ENCODE assay signal across 8 cellular contexts in genomic region chr6:131628726-131629125, GRCh38. TPM values are rescaled to one million over a fixed set of nuclear protein-coding genes. Genes with fewer than 3 reads are reported as not detected.
DNase-seq lines count a peak whose midpoint lies in the region; ATAC-seq, FAIRE-seq and TF ChIP-seq lines count a peak whose summit lies in the region.

No MANE protein-coding gene starts in this region.

- ATAC-seq in Panc1 (no peak), GM18505 (IDR thresholded peaks at IDR 0.05; ENCODE audit: unreplicated experiment) (no peak)

- H3K4me1 Mint-ChIP-seq in Calu3 (ENCODE audit: low read depth, unreplicated experiment): peaks cover 9% of the 10 kb centered on the region

- 0 out of 2 replicates have a peak, but pooled peaks cover 2% of the 10 kb centered on the region for H3K27me3 ChIP-seq in Panc1 (ENCODE audit: control insufficient read depth, insufficient read depth, low read length)
- H3K27me3 ChIP-seq in esophagus muscularis mucosa: no peaks in the 10 kb centered on the region

- H3K9me3 ChIP-seq in Panc1 (ENCODE audit: control insufficient read depth, insufficient read depth, low read depth, low read length) (no peaks in the 10 kb centered on the region), esophagus muscularis mucosa (no peaks in the 10 kb centered on the region)

- BruUV-seq in Calu3 (replicated peaks; lab: Mats Ljungman, UMichigan) (no TSS peak), Panc1 (replicated peaks; lab: Mats Ljungman, UMichigan) (no TSS peak)

- peaks cover 26% of the 10 kb centered on the region for H3K36me3 Mint-ChIP-seq in Calu3 (ENCODE audit: insufficient read depth, unreplicated experiment)

- peaks cover 7% of the 10 kb centered on the region; the same call in 1 of the 2 replicates for H3K4me1 ChIP-seq in Panc1 (ENCODE audit: control insufficient read depth, insufficient read depth, low read length)
- H3K4me1 ChIP-seq in esophagus muscularis mucosa: peaks cover 14 to 32% (median 28%) of the 10 kb centered on the region in 4 donors

- TF ChIP-seq EP300 in esophagus muscularis mucosa (IDR thresholded peaks at IDR 0.05): no peak

- intact Hi-C loops in Calu3 (cut with micrococcal nuclease; ENCODE audit: unreplicated experiment): no loop called here
- intact Hi-C loops in Panc1 (cut with micrococcal nuclease; ENCODE audit: unreplicated experiment): loop anchor here (10.0 kb wide), 1 partner anchor 754 kb away; no protein-coding TSS in a partner anchor
- intact Hi-C loops in esophagus muscularis mucosa (cut with DNase I): no loop called here

- H3K9me3 Mint-ChIP-seq in Calu3 (ENCODE audit: low read depth, unreplicated experiment): no peaks in the 10 kb centered on the region

- no peak for TF ChIP-seq CTCF in Calu3 (IDR thresholded peaks at IDR 0.05; ENCODE audit: unreplicated experiment)
- no peak for TF ChIP-seq CTCF in Panc1 (IDR thresholded peaks at IDR 0.05)
- TF ChIP-seq CTCF in esophagus muscularis mucosa (IDR thresholded peaks at IDR 0.05): no peak

- H3K4me3 ChIP-seq in Panc1 (ENCODE audit: low read depth in 2 of 2, low read length in 2 of 2) (peak overlapping the region; percentile 50 to 71), esophagus muscularis mucosa (peak overlapping the region; percentile 64 to 92 (median 82))

- in situ Hi-C loops in Panc1 (cut with HindIII; ENCODE audit: low pct_unique_long_range_greater_than_20kb, low sequenced_read_pairs): no loop called here

- WGBS in esophagus muscularis mucosa: 17% methylated on average over 1 of the region's 1 CpG

- CTCF ChIA-PET in Calu3 (lab: Charles Lee): interaction anchor here (0.5 to 1.5 kb wide), 10 partner anchors 8 to 429 kb away, joined by 3 to 7 read pairs (median 4); partner anchors contain the start of gene ENPP3
- CTCF ChIA-PET in Panc1 (lab: Charles Lee): interaction anchor here (1.2 to 1.6 kb wide), 2 partner anchors 13 to 19 kb away, joined by 3 to 4 read pairs; no protein-coding TSS in a partner anchor

- H3K27me3 Mint-ChIP-seq in Calu3 (ENCODE audit: unreplicated experiment): peaks cover 14% of the 10 kb centered on the region

- no peak for DNase-seq in Calu3
- no peak for DNase-seq in Panc1 (ENCODE audit: low read depth, low spot score)
- no peak for DNase-seq in esophagus muscularis mucosa (ENCODE audit: extremely low spot score)
- DNase-seq in renal cortical epithelial cell (ENCODE audit: low read depth): peak; percentile 25
- no peak for DNase-seq in NCI-H524 treated with DMSO at 0.1 percent for 48 hours (lab: John Stamatoyannopoulos, UW)
- DNase-seq in urothelium cell line (ENCODE audit: low spot score): no peak
- no peak for DNase-seq in stimulated activated CD4-positive, alpha-beta T cell treated with anti-CD3 and anti-CD28 coated beads, Interleukin-15, amount 100 ng/mL, for 24 hours

- no peak for FAIRE-seq in urothelium cell line (lab: Jason Lieb, UNC)

- H3K27ac ChIP-seq in Panc1 (ENCODE audit: low read length) (peak overlapping the region; percentile 59), esophagus muscularis mucosa (replicated peaks in 1 of 4) (peak overlapping the region in 3 of 4 donors; percentile 74 to 80 (median 78))

- TF ChIP-seq POLR2A in esophagus muscularis mucosa (IDR thresholded peaks at IDR 0.05; ENCODE audit: low read depth): no peak
- TF ChIP-seq POLR2A in GM18505 (IDR thresholded peaks at IDR 0.05; ENCODE audit: borderline replicate concordance, extremely low read depth, insufficient read depth, insufficient read length): no peak

- POLR2A ChIA-PET in Panc1 (lab: Charles Lee): interaction anchor here (0.5 kb wide), 1 partner anchor 28 kb away, joined by 9 read pairs; no protein-coding TSS in a partner anchor

- H3K36me3 ChIP-seq in Panc1 (ENCODE audit: control insufficient read depth, insufficient read depth, low read length): peaks cover 12% of the 10 kb centered on the region
- peaks cover 14 to 22% (median 17%) of the 10 kb centered on the region in 4 donors for H3K36me3 ChIP-seq in esophagus muscularis mucosa

- peak overlapping the region; percentile 93 for H3K4me3 Mint-ChIP-seq in Calu3 (ENCODE audit: low read depth, unreplicated experiment)

- H3K27ac Mint-ChIP-seq in Calu3 (ENCODE audit: unreplicated experiment): no peak overlapping the region

RNA-seq across cellular contexts. Expression of gene MED23, which starts 0.7 kb away (rescaled TPM):
- 31.0 and 31.9 TPM in 2 replicates for total RNA-seq in Calu3 (2022)
- 18.3 TPM for total RNA-seq in Panc1 (2021; ENCODE audit: unreplicated experiment)
- polyA plus RNA-seq in Panc1 (2012; ENCODE audit: insufficient read length): 8.5 TPM
- 10 to 100 TPM; 17.1 to 21.2 (median 18.7) TPM for total RNA-seq in esophagus muscularis mucosa
- total RNA-seq in renal cortical epithelial cell: 32.0 and 46.3 TPM in 2 replicates

RNA-seq across cellular contexts. Expression of gene ENPP3, which starts 8.4 kb away (rescaled TPM):
- total RNA-seq in Calu3 (2022) (not detected in 2 replicates), Panc1 (2021; ENCODE audit: unreplicated experiment) (not detected), esophagus muscularis mucosa (under 1 TPM; 0.42 to 0.78 (median 0.59) TPM), renal cortical epithelial cell (0.65 TPM in 1 of 2 replicates, not detected in the other)
- polyA plus RNA-seq in Panc1 (2012; ENCODE audit: insufficient read length): not detected

RNA-seq across cellular contexts. Expression of gene ARG1, which starts 55.7 kb away (rescaled TPM):
- total RNA-seq in Calu3 (2022) (not detected in 2 replicates), Panc1 (2021; ENCODE audit: unreplicated experiment) (not detected), esophagus muscularis mucosa (1 to 10 TPM in 1 of 4 donors, not detected in 3; 1.3 TPM), renal cortical epithelial cell (not detected in 2 replicates)
- polyA plus RNA-seq in Panc1 (2012; ENCODE audit: insufficient read length): not detected
